Comparison of ENCODE assay signal across 10 cellular contexts in the genomic region with DNA sequence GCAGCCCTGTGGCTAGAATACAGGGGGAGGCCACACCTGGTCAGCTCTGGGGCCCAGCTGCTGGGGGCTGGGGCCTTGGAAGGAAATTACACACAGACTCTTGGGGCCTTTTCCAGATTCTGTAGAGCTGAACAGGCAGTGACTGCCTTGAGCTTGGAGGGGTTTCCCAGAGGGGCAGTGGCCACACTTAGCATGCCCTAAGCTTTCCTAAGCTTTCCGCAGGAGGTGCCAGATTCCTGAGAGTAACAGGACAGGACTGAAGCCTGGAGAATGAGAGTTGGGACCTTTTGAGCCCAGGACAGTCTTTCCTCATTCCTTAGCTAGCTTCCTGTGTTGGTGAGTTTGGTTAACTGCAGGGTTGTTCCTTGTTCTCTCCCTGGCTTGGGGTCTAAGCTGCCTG. TPM values are rescaled to one million over a fixed set of nuclear protein-coding genes. Genes with fewer than 3 reads are reported as not detected.
DNase-seq lines count a peak whose midpoint lies in the region; ATAC-seq lines count a peak whose summit lies in the region.
"Had no signal": no experiment of that assay in that cellular context is flagged by ENCODE, and none has a peak within 500 bp of the region (broad histone marks: within the 10 kb centered on the region; RNA-seq: fewer than 3 reads in every experiment).

No MANE protein-coding gene starts in this region.

- H3K27me3 Mint-ChIP-seq in activated T-cell treated with anti-CD3 and anti-CD28 coated beads, Interleukin-2, amount 50 U/mL, for 72 hours (ENCODE audit: low read depth): no peaks in the 10 kb centered on the region
- no peaks in the 10 kb centered on the region for H3K27me3 Mint-ChIP-seq in activated CD8-positive, alpha-beta T cell treated with anti-CD3 and anti-CD28 coated beads, Interleukin-2, amount 10 ng/mL, durations not matched to agents 7 days and 5 days (ENCODE audit: low read depth)
- H3K27me3 Mint-ChIP-seq in stimulated activated memory B cell treated with anti-CD40 and anti-IgM and Interleukin-4, amounts not matched to agents 10 μg/mL and 1 μg/mL and 100 μg/mL, for 72 hours: no peaks in the 10 kb centered on the region

- no peaks in the 10 kb centered on the region for H3K9me3 ChIP-seq in iPS-18a (ENCODE audit: control insufficient read depth, low read depth, low read length)

- no peak for ATAC-seq in activated T-cell treated with anti-CD3 and anti-CD28 coated beads, Interleukin-2, amount 50 U/mL, for 72 hours (replicated peaks in 1 of 2)
- ATAC-seq in activated CD8-positive, alpha-beta T cell treated with anti-CD3 and anti-CD28 coated beads, Interleukin-2, amount 10 ng/mL, durations not matched to agents 7 days and 5 days: no peak
- ATAC-seq in stimulated activated memory B cell treated with anti-CD40 and anti-IgM and Interleukin-4, amounts not matched to agents 10 μg/mL and 1 μg/mL and 100 μg/mL, for 72 hours: no peak

- H3K27ac Mint-ChIP-seq in activated T-cell treated with anti-CD3 and anti-CD28 coated beads, Interleukin-2, amount 50 U/mL, for 72 hours: no peak overlapping the region
- peak overlapping the region; percentile 89 for H3K27ac Mint-ChIP-seq in activated CD8-positive, alpha-beta T cell treated with anti-CD3 and anti-CD28 coated beads, Interleukin-2, amount 10 ng/mL, durations not matched to agents 7 days and 5 days
- H3K27ac Mint-ChIP-seq in stimulated activated memory B cell treated with anti-CD40 and anti-IgM and Interleukin-4, amounts not matched to agents 10 μg/mL and 1 μg/mL and 100 μg/mL, for 72 hours: peak overlapping the region; percentile 97

- H3K4me1 ChIP-seq in iPS-18a (ENCODE audit: control insufficient read depth, low read depth, low read length): peaks cover 4% of the 10 kb centered on the region

- H3K4me3 Mint-ChIP-seq in activated T-cell treated with anti-CD3 and anti-CD28 coated beads, Interleukin-2, amount 50 U/mL, for 72 hours: peak overlapping the region; percentile 97 to 99
- H3K4me3 Mint-ChIP-seq in activated CD8-positive, alpha-beta T cell treated with anti-CD3 and anti-CD28 coated beads, Interleukin-2, amount 10 ng/mL, durations not matched to agents 7 days and 5 days: peak overlapping the region; percentile 95
- H3K4me3 Mint-ChIP-seq in stimulated activated memory B cell treated with anti-CD40 and anti-IgM and Interleukin-4, amounts not matched to agents 10 μg/mL and 1 μg/mL and 100 μg/mL, for 72 hours: peak overlapping the region; percentile 100

- CTCF ChIA-PET in activated CD8-positive, alpha-beta T cell treated with anti-CD3 and anti-CD28 coated beads, Interleukin-2, amount 10 ng/mL, durations not matched to agents 7 days and 5 days (lab: Charles Lee): interaction anchor here (1.0 to 2.5 kb wide), 5 partner anchors 17 to 140 kb away, joined by 3 to 20 read pairs (median 4); a partner anchor contains a TSS

- peaks cover 18% of the 10 kb centered on the region for H3K4me1 Mint-ChIP-seq in activated T-cell treated with anti-CD3 and anti-CD28 coated beads, Interleukin-2, amount 50 U/mL, for 72 hours (ENCODE audit: low read depth)
- H3K4me1 Mint-ChIP-seq in activated CD8-positive, alpha-beta T cell treated with anti-CD3 and anti-CD28 coated beads, Interleukin-2, amount 10 ng/mL, durations not matched to agents 7 days and 5 days (ENCODE audit: low read depth): peaks cover 21% of the 10 kb centered on the region
- peaks cover 61% of the 10 kb centered on the region for H3K4me1 Mint-ChIP-seq in stimulated activated memory B cell treated with anti-CD40 and anti-IgM and Interleukin-4, amounts not matched to agents 10 μg/mL and 1 μg/mL and 100 μg/mL, for 72 hours

- POLR2A ChIA-PET in activated CD8-positive, alpha-beta T cell treated with anti-CD3 and anti-CD28 coated beads, Interleukin-2, amount 10 ng/mL, durations not matched to agents 7 days and 5 days (lab: Charles Lee): interaction anchor here (0.6 to 1.6 kb wide), 4 partner anchors 16 to 352 kb away, joined by 3 to 10 read pairs (median 6); a partner anchor contains a TSS

- H3K27me3 ChIP-seq in iPS-18a (ENCODE audit: control insufficient read depth, insufficient read depth, low read length): no peaks in the 10 kb centered on the region

- H3K4me3 ChIP-seq in iPS-18a (ENCODE audit: low read length): peak overlapping the region; percentile 87

- H3K9ac ChIP-seq in iPS-18a (ENCODE audit: low read length): no peak overlapping the region

- peaks cover 19% of the 10 kb centered on the region for H3K36me3 ChIP-seq in iPS-18a (ENCODE audit: control insufficient read depth, low read depth, low read length)

- no peak for DNase-seq in activated T-cell treated with anti-CD3 and anti-CD28 coated beads, Interleukin-2, amount 50 U/mL, for 72 hours
- no peak for DNase-seq in activated T-cell treated with anti-CD3 and anti-CD28 coated beads, Interleukin-2, amount 50 U/mL, for 48 hours
- DNase-seq in activated CD8-positive, alpha-beta T cell treated with anti-CD3 and anti-CD28 coated beads, Interleukin-2, amount 10 ng/mL, durations not matched to agents 7 days and 5 days: no peak
- DNase-seq in retina: no peak
- no peak for DNase-seq in mucosa of gallbladder (ENCODE audit: low spot score)
- no peak for DNase-seq in NCI-H1417 treated with DMSO at 0.1 percent for 48 hours (lab: John Stamatoyannopoulos, UW)
- DNase-seq: activated CD4-positive, alpha-beta T cell treated with anti-CD3 and anti-CD28 coated beads for 48 hours; COR-L47 had no signal

- no peak overlapping the region for H3K27ac ChIP-seq in iPS-18a (ENCODE audit: low read length)

- no peaks in the 10 kb centered on the region for H3K9me3 Mint-ChIP-seq in activated T-cell treated with anti-CD3 and anti-CD28 coated beads, Interleukin-2, amount 50 U/mL, for 72 hours
- H3K9me3 Mint-ChIP-seq in activated CD8-positive, alpha-beta T cell treated with anti-CD3 and anti-CD28 coated beads, Interleukin-2, amount 10 ng/mL, durations not matched to agents 7 days and 5 days (ENCODE audit: insufficient read depth): no peaks in the 10 kb centered on the region
- no peaks in the 10 kb centered on the region for H3K9me3 Mint-ChIP-seq in stimulated activated memory B cell treated with anti-CD40 and anti-IgM and Interleukin-4, amounts not matched to agents 10 μg/mL and 1 μg/mL and 100 μg/mL, for 72 hours

- peaks cover 2% of the 10 kb centered on the region in 2 donors for H3K36me3 Mint-ChIP-seq in activated T-cell treated with anti-CD3 and anti-CD28 coated beads, Interleukin-2, amount 50 U/mL, for 72 hours (ENCODE audit: insufficient read depth in 2 of 2)
- peaks cover 21% of the 10 kb centered on the region for H3K36me3 Mint-ChIP-seq in activated CD8-positive, alpha-beta T cell treated with anti-CD3 and anti-CD28 coated beads, Interleukin-2, amount 10 ng/mL, durations not matched to agents 7 days and 5 days (ENCODE audit: low read depth)
- peaks cover 33% of the 10 kb centered on the region for H3K36me3 Mint-ChIP-seq in stimulated activated memory B cell treated with anti-CD40 and anti-IgM and Interleukin-4, amounts not matched to agents 10 μg/mL and 1 μg/mL and 100 μg/mL, for 72 hours

RNA-seq across cellular contexts. Expression of a gene that starts 1.4 kb away (rescaled TPM):
- total RNA-seq in activated T-cell treated with anti-CD3 and anti-CD28 coated beads, Interleukin-2, amount 50 U/mL, for 72 hours: 10 to 100 TPM; 15.9 to 17.7 TPM
- 10 to 100 TPM; 19.1 to 22.5 TPM for total RNA-seq in activated CD8-positive, alpha-beta T cell treated with anti-CD3 and anti-CD28 coated beads, Interleukin-2, amount 10 ng/mL, durations not matched to agents 7 days and 5 days
- total RNA-seq in mucosa of gallbladder: 31.0 TPM

RNA-seq across cellular contexts. Expression of a gene that starts 16.7 kb away (rescaled TPM):
- total RNA-seq in activated T-cell treated with anti-CD3 and anti-CD28 coated beads, Interleukin-2, amount 50 U/mL, for 72 hours: 10 to 100 TPM; 30.6 to 32.6 TPM
- 10 to 100 TPM; 15.3 to 15.9 TPM for total RNA-seq in activated CD8-positive, alpha-beta T cell treated with anti-CD3 and anti-CD28 coated beads, Interleukin-2, amount 10 ng/mL, durations not matched to agents 7 days and 5 days
- 52.2 TPM for total RNA-seq in mucosa of gallbladder

RNA-seq across cellular contexts. Expression of a gene that starts 29.9 kb away (rescaled TPM):
- 10 to 100 TPM; 12.7 to 15.0 TPM for total RNA-seq in activated T-cell treated with anti-CD3 and anti-CD28 coated beads, Interleukin-2, amount 50 U/mL, for 72 hours
- 10 to 100 TPM; 23.9 to 24.7 TPM for total RNA-seq in activated CD8-positive, alpha-beta T cell treated with anti-CD3 and anti-CD28 coated beads, Interleukin-2, amount 10 ng/mL, durations not matched to agents 7 days and 5 days
- 29.8 TPM for total RNA-seq in mucosa of gallbladder

RNA-seq across cellular contexts. Expression of a gene that starts 41.1 kb away (rescaled TPM):
- total RNA-seq in activated T-cell treated with anti-CD3 and anti-CD28 coated beads, Interleukin-2, amount 50 U/mL, for 72 hours: 10 to 100 TPM; 64.8 to 69.1 TPM
- total RNA-seq in activated CD8-positive, alpha-beta T cell treated with anti-CD3 and anti-CD28 coated beads, Interleukin-2, amount 10 ng/mL, durations not matched to agents 7 days and 5 days: 10 to 100 TPM; 77.3 to 81.2 TPM
- total RNA-seq in mucosa of gallbladder: 55.0 TPM
